In genomic region chr11:86511086-86511551, GRCh38 we compare ENCODE assay signal across 1 cellular context.
TF ChIP-seq lines count a peak whose summit lies in the region.

No MANE protein-coding gene starts in this region.

TF ChIP-seq in K562, 482 proteins besides CTCF, POLR2A, EP300 and RAD21 (continued from another document and continues in another):
- TF ChIP-seq E2F8 (IDR thresholded peaks at IDR 0.05; ENCODE audit: low read depth, partially characterized antibody) (no peak), NR0B1 (IDR thresholded peaks at IDR 0.05; ENCODE audit: partially characterized antibody) (no peak), BRF2 (IDR thresholded peaks at IDR 0.05; ENCODE audit: borderline replicate concordance, insufficient read depth, insufficient read length) (no peak), NEUROD1 (IDR thresholded peaks at IDR 0.05; ENCODE audit: borderline replicate concordance, low read depth, low read length, partially characterized antibody) (no peak), RBM17 (IDR thresholded peaks at IDR 0.05; ENCODE audit: borderline replicate concordance, low read depth, low read length) (no peak), ZC3H8 (IDR thresholded peaks at IDR 0.05) (no peak), BDP1 (IDR thresholded peaks at IDR 0.05; ENCODE audit: insufficient read depth, insufficient read length) (no peak), ZBTB17 (CRISPR knock-in tag; IDR thresholded peaks at IDR 0.05) (peak; percentile 77), GTF3C2 (IDR thresholded peaks at IDR 0.05; ENCODE audit: borderline replicate concordance, extremely low read depth, insufficient read length) (no peak), ZBTB33 (CRISPR knock-in tag; IDR thresholded peaks at IDR 0.05) (no peak), ZNF77 (CRISPR knock-in tag; IDR thresholded peaks at IDR 0.05) (no peak), ZNF165 (CRISPR knock-in tag; IDR thresholded peaks at IDR 0.05; ENCODE audit: borderline replicate concordance) (no peak), DPF2 (IDR thresholded peaks at IDR 0.05) (peak; percentile 35; the same call in 1 of the 2 replicates), ZBTB8A (IDR thresholded peaks at IDR 0.05; ENCODE audit: partially characterized antibody) (no peak), HDAC1 (IDR thresholded peaks at IDR 0.05) (0 out of 4 replicates have a peak, but pooled peaks of 1 of the 2 experiments have one; percentile 15), HBP1 (CRISPR knock-in tag; IDR thresholded peaks at IDR 0.05) (no peak), NR1H2 (CRISPR knock-in tag; IDR thresholded peaks at IDR 0.05) (no peak), TAL1 (IDR thresholded peaks at IDR 0.05) (no peak), NCOA1 (IDR thresholded peaks at IDR 0.05; ENCODE audit: low read depth) (no peak), RAD51 (IDR thresholded peaks at IDR 0.05; ENCODE audit: borderline replicate concordance, low read depth) (no peak), ILF3 (IDR thresholded peaks at IDR 0.05; ENCODE audit: borderline replicate concordance) (no peak), SIX5 (IDR thresholded peaks at IDR 0.05; ENCODE audit: borderline replicate concordance in 1 of 2, insufficient read depth in 1 of 2, low read depth in 1 of 2, low read length in 2 of 2) (no peak), HES1 (IDR thresholded peaks at IDR 0.05; ENCODE audit: low read depth) (no peak), ZNF764 (CRISPR knock-in tag; IDR thresholded peaks at IDR 0.05; ENCODE audit: low read depth) (no peak), CHAMP1 (IDR thresholded peaks at IDR 0.05) (no peak), TEAD1 (CRISPR knock-in tag; IDR thresholded peaks at IDR 0.05) (no peak), HDAC6 (IDR thresholded peaks at IDR 0.05; ENCODE audit: low read depth, low read length) (no peak), ETV5 (CRISPR knock-in tag; IDR thresholded peaks at IDR 0.05; ENCODE audit: low read depth) (no peak), GATAD2A (IDR thresholded peaks at IDR 0.05) (0 out of 2 replicates have a peak, but pooled peaks have one; percentile 25), ZC3H4 (CRISPR knock-in tag; IDR thresholded peaks at IDR 0.05; ENCODE audit: borderline replicate concordance) (no peak), SUPT5H (IDR thresholded peaks at IDR 0.05) (no peak), PYGO2 (tag; IDR thresholded peaks at IDR 0.05) (no peak), SMARCB1 (IDR thresholded peaks at IDR 0.05; ENCODE audit: insufficient read length, low read depth) (no peak), EGR1 (conservative IDR thresholded peaks at IDR 0.05) (peak; percentile 48), EWSR1 (IDR thresholded peaks at IDR 0.05; ENCODE audit: borderline replicate concordance, low read depth, partially characterized antibody) (no peak), ELF1 (tag; IDR thresholded peaks at IDR 0.05) (no peak), MCM5 (IDR thresholded peaks at IDR 0.05; ENCODE audit: low read depth) (no peak), C11orf30 (IDR thresholded peaks at IDR 0.05; ENCODE audit: low read depth) (peak; percentile 49), ZNF224 (CRISPR knock-in tag; IDR thresholded peaks at IDR 0.05) (no peak), PCBP1 (IDR thresholded peaks at IDR 0.05; ENCODE audit: low read depth, low read length, poor library complexity, severe bottlenecking) (no peak)
- TF ChIP-seq, protein P1, sequence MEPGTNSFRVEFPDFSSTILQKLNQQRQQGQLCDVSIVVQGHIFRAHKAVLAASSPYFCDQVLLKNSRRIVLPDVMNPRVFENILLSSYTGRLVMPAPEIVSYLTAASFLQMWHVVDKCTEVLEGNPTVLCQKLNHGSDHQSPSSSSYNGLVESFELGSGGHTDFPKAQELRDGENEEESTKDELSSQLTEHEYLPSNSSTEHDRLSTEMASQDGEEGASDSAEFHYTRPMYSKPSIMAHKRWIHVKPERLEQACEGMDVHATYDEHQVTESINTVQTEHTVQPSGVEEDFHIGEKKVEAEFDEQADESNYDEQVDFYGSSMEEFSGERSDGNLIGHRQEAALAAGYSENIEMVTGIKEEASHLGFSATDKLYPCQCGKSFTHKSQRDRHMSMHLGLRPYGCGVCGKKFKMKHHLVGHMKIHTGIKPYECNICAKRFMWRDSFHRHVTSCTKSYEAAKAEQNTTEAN (CRISPR knock-in tag; IDR thresholded peaks at IDR 0.05): no peak
- TF ChIP-seq, protein P2, sequence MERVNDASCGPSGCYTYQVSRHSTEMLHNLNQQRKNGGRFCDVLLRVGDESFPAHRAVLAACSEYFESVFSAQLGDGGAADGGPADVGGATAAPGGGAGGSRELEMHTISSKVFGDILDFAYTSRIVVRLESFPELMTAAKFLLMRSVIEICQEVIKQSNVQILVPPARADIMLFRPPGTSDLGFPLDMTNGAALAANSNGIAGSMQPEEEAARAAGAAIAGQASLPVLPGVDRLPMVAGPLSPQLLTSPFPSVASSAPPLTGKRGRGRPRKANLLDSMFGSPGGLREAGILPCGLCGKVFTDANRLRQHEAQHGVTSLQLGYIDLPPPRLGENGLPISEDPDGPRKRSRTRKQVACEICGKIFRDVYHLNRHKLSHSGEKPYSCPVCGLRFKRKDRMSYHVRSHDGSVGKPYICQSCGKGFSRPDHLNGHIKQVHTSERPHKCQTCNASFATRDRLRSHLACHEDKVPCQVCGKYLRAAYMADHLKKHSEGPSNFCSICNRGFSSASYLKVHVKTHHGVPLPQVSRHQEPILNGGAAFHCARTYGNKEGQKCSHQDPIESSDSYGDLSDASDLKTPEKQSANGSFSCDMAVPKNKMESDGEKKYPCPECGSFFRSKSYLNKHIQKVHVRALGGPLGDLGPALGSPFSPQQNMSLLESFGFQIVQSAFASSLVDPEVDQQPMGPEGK (CRISPR knock-in tag; IDR thresholded peaks at IDR 0.05; ENCODE audit: borderline replicate concordance): no peak
- TF ChIP-seq, protein P3, sequence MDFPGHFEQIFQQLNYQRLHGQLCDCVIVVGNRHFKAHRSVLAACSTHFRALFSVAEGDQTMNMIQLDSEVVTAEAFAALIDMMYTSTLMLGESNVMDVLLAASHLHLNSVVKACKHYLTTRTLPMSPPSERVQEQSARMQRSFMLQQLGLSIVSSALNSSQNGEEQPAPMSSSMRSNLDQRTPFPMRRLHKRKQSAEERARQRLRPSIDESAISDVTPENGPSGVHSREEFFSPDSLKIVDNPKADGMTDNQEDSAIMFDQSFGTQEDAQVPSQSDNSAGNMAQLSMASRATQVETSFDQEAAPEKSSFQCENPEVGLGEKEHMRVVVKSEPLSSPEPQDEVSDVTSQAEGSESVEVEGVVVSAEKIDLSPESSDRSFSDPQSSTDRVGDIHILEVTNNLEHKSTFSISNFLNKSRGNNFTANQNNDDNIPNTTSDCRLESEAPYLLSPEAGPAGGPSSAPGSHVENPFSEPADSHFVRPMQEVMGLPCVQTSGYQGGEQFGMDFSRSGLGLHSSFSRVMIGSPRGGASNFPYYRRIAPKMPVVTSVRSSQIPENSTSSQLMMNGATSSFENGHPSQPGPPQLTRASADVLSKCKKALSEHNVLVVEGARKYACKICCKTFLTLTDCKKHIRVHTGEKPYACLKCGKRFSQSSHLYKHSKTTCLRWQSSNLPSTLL (IDR thresholded peaks at IDR 0.05): no peak
